ENCODE assay signal across 26 cellular contexts in the genomic region with DNA sequence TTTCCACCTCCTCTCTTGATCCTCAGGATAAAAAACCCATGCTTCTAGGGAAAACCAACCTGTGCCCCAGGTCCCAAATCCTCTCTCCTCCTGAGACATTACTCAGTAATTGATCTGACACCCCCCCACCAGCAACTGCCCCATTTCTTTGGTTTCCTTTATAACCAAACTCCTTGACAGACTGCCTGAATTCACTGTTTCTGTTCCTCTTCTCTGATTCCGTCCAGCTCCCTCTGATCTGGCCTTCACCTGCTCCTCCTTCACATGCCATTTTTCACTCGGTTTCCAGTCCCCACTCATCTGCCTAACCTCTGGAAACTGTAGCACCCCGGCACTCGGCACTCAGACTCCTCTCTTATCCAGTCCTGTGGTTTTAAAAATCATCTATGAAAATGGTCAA. TPM values are rescaled to one million over a fixed set of nuclear protein-coding genes. Genes with fewer than 3 reads are reported as not detected.
DNase-seq lines count a peak whose midpoint lies in the region; ATAC-seq, FAIRE-seq and TF ChIP-seq lines count a peak whose summit lies in the region.
"Had no signal": no experiment of that assay in that cellular context is flagged by ENCODE, and none has a peak within 500 bp of the region (broad histone marks: within the 10 kb centered on the region; RNA-seq: fewer than 3 reads in every experiment).

No MANE protein-coding gene starts in this region.

- H3K27ac Mint-ChIP-seq in activated T-helper 17 cell treated with anti-CD3 and anti-CD28 coated beads, Interleukin-2, amount 50 U/mL, for 72 hours, result peak overlapping the region; percentile 10
- H3K27ac Mint-ChIP-seq in natural killer cell treated with Interleukin-12 subunit alpha and Interleukin-12 subunit beta and Interleukin-15 and Interleukin-18, amount 100 ng/mL, for 72 hours, result peak overlapping the region; percentile 81 to 89
- H3K27ac Mint-ChIP-seq: H9, mesothelial cell of epicardium had no signal

- peaks cover 14% of the 10 kb centered on the region for H3K36me3 ChIP-seq in suprapubic skin

- H3K4me3 ChIP-seq in suprapubic skin, result no peak overlapping the region

- H3K4me3 Mint-ChIP-seq in activated T-helper 17 cell treated with anti-CD3 and anti-CD28 coated beads, Interleukin-2, amount 50 U/mL, for 72 hours, result no peak overlapping the region
- no peak overlapping the region for H3K4me3 Mint-ChIP-seq in natural killer cell treated with Interleukin-12 subunit alpha and Interleukin-12 subunit beta and Interleukin-15 and Interleukin-18, amount 100 ng/mL, for 72 hours

- DNase-seq in NOMO-1 treated with DMSO at 0.1 percent for 48 hours (lab: John Stamatoyannopoulos, UW; ENCODE audit: unreplicated experiment) (peak; percentile 50), NOMO-1 treated with dmso at 0.1 percent for 144 hours (lab: John Stamatoyannopoulos, UW; ENCODE audit: unreplicated experiment) (no peak), GM18507 (ENCODE audit: extremely low spot score, insufficient read length, low read depth) (no peak), NCI-H510A treated with DMSO at 0.1 percent for 48 hours (lab: John Stamatoyannopoulos, UW) (no peak), SHP77 (lab: John Stamatoyannopoulos, UW) (no peak), suprapubic skin (ENCODE audit: low spot score in 2 of 2) (no peak)
- no peak for DNase-seq in natural killer cell treated with Interleukin-12 subunit alpha and Interleukin-12 subunit beta and Interleukin-15 and Interleukin-18, amount 100 ng/mL, for 72 hours (ENCODE audit: low spot score)
- DNase-seq: activated CD8-positive, alpha-beta T cell treated with anti-CD3 and anti-CD28 coated beads for 36 hours; activated gamma-delta T cell; amniotic stem cell; Caco-2; cortex of kidney; DMS79; GF-D8; H9; hypothalamus; KG1; left ventricle myocardium superior; NCI-H1048; NCI-H187 treated with DMSO at 0.1 percent for 48 hours; NCI-H69; stimulated activated CD8-positive, alpha-beta memory T cell treated with anti-CD3 and anti-CD28 coated beads, Interleukin-4, amount 100 ng/mL, for 48 hours had no signal

- no peak for TF ChIP-seq EP300 in suprapubic skin (IDR thresholded peaks at IDR 0.05)

- TF ChIP-seq POLR2A in suprapubic skin (IDR thresholded peaks at IDR 0.05), result no peak

- no peak overlapping the region for H3K27ac ChIP-seq in suprapubic skin

- TF ChIP-seq CTCF in suprapubic skin (IDR thresholded peaks at IDR 0.05), result no peak

- no peaks in the 10 kb centered on the region for H3K27me3 ChIP-seq in suprapubic skin

- no peaks in the 10 kb centered on the region for H3K9me3 ChIP-seq in suprapubic skin
- H3K9me3 ChIP-seq: Caco-2 had no signal

- peaks cover 40% of the 10 kb centered on the region for H3K36me3 Mint-ChIP-seq in activated T-helper 17 cell treated with anti-CD3 and anti-CD28 coated beads, Interleukin-2, amount 50 U/mL, for 72 hours (ENCODE audit: low read depth)
- H3K36me3 Mint-ChIP-seq in natural killer cell treated with Interleukin-12 subunit alpha and Interleukin-12 subunit beta and Interleukin-15 and Interleukin-18, amount 100 ng/mL, for 72 hours, result peaks cover 6% of the 10 kb centered on the region

- peak; percentile 26 for FAIRE-seq in GM18507 (lab: Jason Lieb, UNC)

- H3K4me1 Mint-ChIP-seq in activated T-helper 17 cell treated with anti-CD3 and anti-CD28 coated beads, Interleukin-2, amount 50 U/mL, for 72 hours, result peaks cover 16% of the 10 kb centered on the region
- peaks cover 28 to 31% of the 10 kb centered on the region in 2 donors for H3K4me1 Mint-ChIP-seq in natural killer cell treated with Interleukin-12 subunit alpha and Interleukin-12 subunit beta and Interleukin-15 and Interleukin-18, amount 100 ng/mL, for 72 hours (ENCODE audit: low read depth in 2 of 2)

- no peaks in the 10 kb centered on the region for H3K27me3 Mint-ChIP-seq in activated T-helper 17 cell treated with anti-CD3 and anti-CD28 coated beads, Interleukin-2, amount 50 U/mL, for 72 hours
- H3K27me3 Mint-ChIP-seq in natural killer cell treated with Interleukin-12 subunit alpha and Interleukin-12 subunit beta and Interleukin-15 and Interleukin-18, amount 100 ng/mL, for 72 hours, result no peaks in the 10 kb centered on the region
- H3K27me3 Mint-ChIP-seq: activated CD8-positive, alpha-beta T cell treated with anti-CD3 and anti-CD28 coated beads for 36 hours; type B pancreatic cell had no signal

- 75% methylated on average over 4 of the region's 4 CpGs for WGBS in suprapubic skin

- H3K9me3 Mint-ChIP-seq in activated T-helper 17 cell treated with anti-CD3 and anti-CD28 coated beads, Interleukin-2, amount 50 U/mL, for 72 hours, result no peaks in the 10 kb centered on the region
- H3K9me3 Mint-ChIP-seq in natural killer cell treated with Interleukin-12 subunit alpha and Interleukin-12 subunit beta and Interleukin-15 and Interleukin-18, amount 100 ng/mL, for 72 hours, result no peaks in the 10 kb centered on the region
- H3K9me3 Mint-ChIP-seq: activated CD8-positive, alpha-beta T cell treated with anti-CD3 and anti-CD28 coated beads for 36 hours; H9; mesothelial cell of epicardium; type B pancreatic cell had no signal

- peaks cover 65% of the 10 kb centered on the region for H3K4me1 ChIP-seq in suprapubic skin

- ATAC-seq in activated T-helper 17 cell treated with anti-CD3 and anti-CD28 coated beads, Interleukin-2, amount 50 U/mL, for 72 hours (replicated peaks), result no peak
- no peak for ATAC-seq in natural killer cell treated with Interleukin-12 subunit alpha and Interleukin-12 subunit beta and Interleukin-15 and Interleukin-18, amount 100 ng/mL, for 72 hours
- ATAC-seq: activated CD8-positive, alpha-beta T cell treated with anti-CD3 and anti-CD28 coated beads for 36 hours; left ventricle myocardium superior; Right ventricle myocardium inferior had no signal

RNA-seq across cellular contexts. Expression of gene CCDC51, which starts 2.1 kb away (rescaled TPM):
- total RNA-seq in activated T-helper 17 cell treated with anti-CD3 and anti-CD28 coated beads, Interleukin-2, amount 50 U/mL, for 72 hours, result 10 to 100 TPM; 15.5 to 28.4 TPM
- 10 to 100 TPM; 13.0 to 23.3 TPM for total RNA-seq in natural killer cell treated with Interleukin-12 subunit alpha and Interleukin-12 subunit beta and Interleukin-15 and Interleukin-18, amount 100 ng/mL, for 72 hours
- total RNA-seq in suprapubic skin, result 10 to 100 TPM in 3 of 4 donors, 1 to 10 TPM in 1; 6.4 to 18.7 (median 13.6) TPM

RNA-seq across cellular contexts. Expression of gene TMA7, which starts 2.2 kb away (rescaled TPM):
- total RNA-seq in activated T-helper 17 cell treated with anti-CD3 and anti-CD28 coated beads, Interleukin-2, amount 50 U/mL, for 72 hours, result 100 to 1,000 TPM; 181 to 328 TPM
- total RNA-seq in natural killer cell treated with Interleukin-12 subunit alpha and Interleukin-12 subunit beta and Interleukin-15 and Interleukin-18, amount 100 ng/mL, for 72 hours, result 100 to 1,000 TPM; 202 to 217 TPM
- total RNA-seq in suprapubic skin, result 100 to 1,000 TPM; 122 to 281 (median 190) TPM

RNA-seq across cellular contexts. Expression of gene PLXNB1, which starts 7.9 kb away (rescaled TPM):
- total RNA-seq in activated T-helper 17 cell treated with anti-CD3 and anti-CD28 coated beads, Interleukin-2, amount 50 U/mL, for 72 hours, result 1 to 10 TPM; 3.5 to 3.8 TPM
- 1 to 10 TPM; 5.9 to 9.6 TPM for total RNA-seq in natural killer cell treated with Interleukin-12 subunit alpha and Interleukin-12 subunit beta and Interleukin-15 and Interleukin-18, amount 100 ng/mL, for 72 hours
- total RNA-seq in suprapubic skin, result 100 to 1,000 TPM; 188 to 384 (median 220) TPM

RNA-seq across cellular contexts. Expression of gene ATRIP, which starts 8.7 kb away (rescaled TPM):
- total RNA-seq in activated T-helper 17 cell treated with anti-CD3 and anti-CD28 coated beads, Interleukin-2, amount 50 U/mL, for 72 hours, result 10 to 100 TPM; 10.5 to 14.9 TPM
- 10 to 100 TPM; 14.0 to 26.2 TPM for total RNA-seq in natural killer cell treated with Interleukin-12 subunit alpha and Interleukin-12 subunit beta and Interleukin-15 and Interleukin-18, amount 100 ng/mL, for 72 hours
- 10 to 100 TPM in 2 of 4 donors, 1 to 10 TPM in 2; 8.7 to 12.7 (median 10.2) TPM for total RNA-seq in suprapubic skin

Comparison
In these comparisons a context has a peak if more than half of its experiments do, and no peak if none do; other contexts are left out.
1. RNA of gene PLXNB1, which starts 7.9 kb away (total RNA-seq): 188 to 384 TPM in suprapubic skin; 5.9 to 9.6 TPM in natural killer cell treated with Interleukin-12 subunit alpha and Interleukin-12 subunit beta and Interleukin-15 and Interleukin-18, amount 100 ng/mL, for 72 hours and 3.5 to 3.8 TPM in activated T-helper 17 cell treated with anti-CD3 and anti-CD28 coated beads, Interleukin-2, amount 50 U/mL, for 72 hours; every median in the first group is over 10 times any median in the second.